ENCODE assay signal across 2 cellular contexts in genomic region chr4:24517676-24518075, GRCh38.
TF ChIP-seq lines count a peak whose summit lies in the region.

No MANE protein-coding gene starts in this region.

TF ChIP-seq in HEK293, 187 proteins besides CTCF, POLR2A, EP300 and RAD21 (continued from another document and continues in another):
- TF ChIP-seq ZNF26 (tag by site-specific recombination; IDR thresholded peaks at IDR 0.05) (no peak), ZBTB26 (tag by site-specific recombination; optimal IDR thresholded peaks at IDR 0.05) (no peak), SP7 (tag by site-specific recombination; IDR thresholded peaks at IDR 0.05) (no peak), ZNF112 (tag by site-specific recombination; IDR thresholded peaks at IDR 0.05) (no peak), ZSCAN16 (tag by site-specific recombination; IDR thresholded peaks at IDR 0.05) (no peak), ZNF239 (tag by site-specific recombination; IDR thresholded peaks at IDR 0.05) (no peak), OSR2 (tag by site-specific recombination; IDR thresholded peaks at IDR 0.05) (peak; percentile 36; the same call in 1 of the 2 replicates), ZNF488 (tag by site-specific recombination; IDR thresholded peaks at IDR 0.05) (no peak), GLI2 (tag by site-specific recombination; IDR thresholded peaks at IDR 0.05; ENCODE audit: borderline replicate concordance, low read depth) (no peak), ZNF473 (tag by site-specific recombination; IDR thresholded peaks at IDR 0.05) (no peak), PRDM6 (tag by site-specific recombination; IDR thresholded peaks at IDR 0.05) (peak; percentile 72), BCL6B (tag by site-specific recombination; IDR thresholded peaks at IDR 0.05) (no peak), GFI1B (tag by site-specific recombination; IDR thresholded peaks at IDR 0.05) (peak; percentile 47; the same call in 1 of the 2 replicates), SCRT1 (tag by site-specific recombination; IDR thresholded peaks at IDR 0.05; ENCODE audit: borderline replicate concordance) (no peak), WT1 (tag by site-specific recombination; IDR thresholded peaks at IDR 0.05) (no peak), BCL11A (tag by site-specific recombination; IDR thresholded peaks at IDR 0.05; ENCODE audit: low read depth) (no peak), GLI4 (tag by site-specific recombination; IDR thresholded peaks at IDR 0.05) (no peak), ZNF843 (tag by site-specific recombination; IDR thresholded peaks at IDR 0.05) (peak; percentile 45; the same call in 1 of the 2 replicates), FEZF1 (tag by site-specific recombination; IDR thresholded peaks at IDR 0.05) (peak; percentile 38; the same call in 1 of the 2 replicates), OVOL3 (tag by site-specific recombination; IDR thresholded peaks at IDR 0.05) (no peak), ZNF354C (tag by site-specific recombination; IDR thresholded peaks at IDR 0.05; ENCODE audit: borderline replicate concordance, low read depth) (no peak)

TF ChIP-seq in endothelial cell of umbilical vein, 7 proteins besides CTCF, POLR2A, EP300 and RAD21 (continued from another document):
- no peak for TF ChIP-seq JUN (IDR thresholded peaks at IDR 0.05; ENCODE audit: borderline replicate concordance, insufficient read depth, insufficient read length, low read depth)
- no peak for TF ChIP-seq POLR2AphosphoS5 (IDR thresholded peaks at IDR 0.05; ENCODE audit: insufficient read depth, low read depth, low read length)
- no peak for TF ChIP-seq MAX (IDR thresholded peaks at IDR 0.05; ENCODE audit: insufficient read depth, insufficient read length)
- no peak for TF ChIP-seq FOS (IDR thresholded peaks at IDR 0.05; ENCODE audit: borderline replicate concordance, insufficient read depth, low read length)
